ENCODE assay signal across 8 cellular contexts in the genomic region with DNA sequence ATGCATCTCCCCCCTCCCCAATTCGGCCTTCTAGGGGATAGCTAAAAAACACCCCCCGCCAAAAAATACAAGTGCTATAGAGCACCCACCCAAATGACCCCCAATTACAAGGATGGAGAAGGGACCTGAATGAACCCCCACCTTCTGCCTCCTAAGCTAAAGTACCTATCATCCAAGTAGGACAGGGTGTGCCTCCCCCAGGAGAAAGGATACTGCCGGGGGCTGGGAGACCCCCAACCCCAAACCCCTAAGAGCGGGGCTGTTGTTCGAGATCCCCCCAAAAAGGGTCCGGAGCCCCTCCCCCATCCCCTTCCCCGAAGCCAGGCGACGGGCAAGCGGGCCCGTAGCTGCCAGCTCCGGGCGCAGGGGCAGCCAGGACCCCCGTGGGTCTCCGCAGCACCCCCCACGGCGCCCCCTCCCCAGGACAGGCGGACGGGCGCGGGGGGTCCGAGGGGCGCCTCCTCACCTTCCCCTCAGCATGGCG. TPM values are rescaled to one million over a fixed set of nuclear protein-coding genes. Genes with fewer than 3 reads are reported as not detected.
DNase-seq lines count a peak whose midpoint lies in the region; ATAC-seq and TF ChIP-seq lines count a peak whose summit lies in the region.

No MANE protein-coding gene starts in this region.

- TF ChIP-seq POLR2A in vagina (IDR thresholded peaks at IDR 0.05): no peak

- H3K27me3 ChIP-seq in heart right ventricle (no peaks in the 10 kb centered on the region), vagina (no peaks in the 10 kb centered on the region)

- 0 to 1% methylated on average over 21 to 24 of the region's 24 CpGs for WGBS in heart right ventricle, 2 donors

- TF ChIP-seq CTCF in heart right ventricle (IDR thresholded peaks at IDR 0.05) (no peak), brain (conservative IDR thresholded peaks at IDR 0.05) (no peak), mesothelial cell of epicardium (IDR thresholded peaks at IDR 0.05; ENCODE audit: unreplicated experiment) (no peak), vagina (IDR thresholded peaks at IDR 0.05) (no peak)

- H3K36me3 ChIP-seq in heart right ventricle: peaks cover 0 to 11% (median 0%) of the 10 kb centered on the region in 9 donors
- no peaks in the 10 kb centered on the region for H3K36me3 ChIP-seq in vagina

- ATAC-seq in heart right ventricle (no peak), Right ventricle myocardium superior (ENCODE audit: poor library complexity) (no peak), esophagus mucosa (no peak), HG02588 (IDR thresholded peaks at IDR 0.05; ENCODE audit: unreplicated experiment) (no peak), HG03045 (IDR thresholded peaks at IDR 0.05; ENCODE audit: unreplicated experiment) (no peak)

- H3K4me1 Mint-ChIP-seq in brain: peaks cover 59% of the 10 kb centered on the region
- peaks cover 57% of the 10 kb centered on the region for H3K4me1 Mint-ChIP-seq in mesothelial cell of epicardium

- H3K27ac Mint-ChIP-seq in brain: peak overlapping the region; percentile 99 to 100 (median 100)
- peak overlapping the region; percentile 100 for H3K27ac Mint-ChIP-seq in mesothelial cell of epicardium

- H3K4me3 ChIP-seq in heart right ventricle (peak overlapping the region; percentile 77 to 97 (median 82)), vagina (peak overlapping the region; percentile 83 to 89)

- H3K27ac ChIP-seq in heart right ventricle (peak overlapping the region; percentile 99 to 100 (median 100)), vagina (peak overlapping the region; percentile 98)

- H3K4me3 Mint-ChIP-seq in brain: peak overlapping the region; percentile 94 to 98 (median 96)
- H3K4me3 Mint-ChIP-seq in mesothelial cell of epicardium: peak overlapping the region; percentile 89

- H3K9me3 ChIP-seq in heart right ventricle (no peaks in the 10 kb centered on the region), vagina (no peaks in the 10 kb centered on the region)

- H3K4me1 ChIP-seq in heart right ventricle (peaks cover under 1 to 52% (median 43%) of the 10 kb centered on the region in 9 donors), vagina (peaks cover 38% of the 10 kb centered on the region)

- H3K9me3 Mint-ChIP-seq in brain: peaks cover 0 to 11% (median 0%) of the 10 kb centered on the region in 5 experiments
- no peaks in the 10 kb centered on the region for H3K9me3 Mint-ChIP-seq in mesothelial cell of epicardium

- intact Hi-C loops in heart right ventricle (cut with DNase I) (loop anchor here in 6 of 10 donors (2.0 to 10.0 kb wide), 5 partner anchors 15 to 259 kb away; a partner anchor contains a TSS), Right ventricle myocardium superior (cut with DNase I) (no loop called here), vagina (cut with DNase I) (no loop called here)

- peaks cover 14% of the 10 kb centered on the region for H3K27me3 Mint-ChIP-seq in brain
- H3K27me3 Mint-ChIP-seq in mesothelial cell of epicardium (ENCODE audit: low read depth): no peaks in the 10 kb centered on the region

- H3K36me3 Mint-ChIP-seq in brain (peaks cover 13% of the 10 kb centered on the region), mesothelial cell of epicardium (no peaks in the 10 kb centered on the region)

- DNase-seq in heart right ventricle (no peak), Right ventricle myocardium superior (no peak), mesothelial cell of epicardium (ENCODE audit: low spot score in 2 of 2, unreplicated experiment in 2 of 2) (no peak), vagina (ENCODE audit: extremely low spot score in 2 of 2) (no peak)

RNA-seq across cellular contexts. Expression of a gene that starts 1.9 kb away (rescaled TPM):
- total RNA-seq in heart right ventricle (10 to 100 TPM; 19.5 to 32.8 (median 26.1) TPM), Right ventricle myocardium superior (20.6 TPM), mesothelial cell of epicardium (65.3 to 68.7 TPM (median 67.9 TPM) in 3 replicates), vagina (21.9 TPM), esophagus mucosa (28.1 TPM)
- polyA plus RNA-seq in heart right ventricle (10 to 100 TPM in 1 of 2 donors, 1 to 10 TPM in 1; 4.5 to 13.8 TPM), brain (ENCODE audit: insufficient read depth, low read depth, low replicate concordance) (16.6 TPM)

RNA-seq across cellular contexts. Expression of a gene that starts 18.9 kb away (rescaled TPM):
- total RNA-seq in heart right ventricle (10 to 100 TPM; 32.5 to 53.3 (median 45.5) TPM), Right ventricle myocardium superior (42.2 TPM), mesothelial cell of epicardium (137 to 141 TPM (median 138 TPM) in 3 replicates), vagina (32.7 TPM), esophagus mucosa (53.2 TPM)
- polyA plus RNA-seq in heart right ventricle (10 to 100 TPM; 11.9 to 60.2 TPM), brain (ENCODE audit: insufficient read depth, low read depth, low replicate concordance) (169 TPM)

Comparison
In these comparisons a context has a peak if more than half of its experiments do, and no peak if none do; other contexts are left out.
1. intact Hi-C loops: an anchor here in heart right ventricle (2.0 to 10.0 kb wide); none called in Right ventricle myocardium superior and vagina.